ENCODE assay signal across 8 cellular contexts in genomic region chr15:72319985-72320671, GRCh38. TPM values are rescaled to one million over a fixed set of nuclear protein-coding genes. Genes with fewer than 3 reads are reported as not detected.
A peak's percentile ranks its signal among the peaks of the same experiment; 100 is the strongest.
DNase-seq lines count a peak whose midpoint lies in the region; ATAC-seq and TF ChIP-seq lines count a peak whose summit lies in the region.

Gene CELF6, minus strand, starts transcription at chr15:72320157. Its CDS starts 283 bp downstream, at chr15:72319874.

- H3K9me2 ChIP-seq in neural cell (ENCODE audit: insufficient read depth, low read length): no peaks in the 10 kb centered on the region

- H3K9ac ChIP-seq in KMS-11 (peak within 1 kb of the TSS; percentile 44; the same call in 1 of the 2 replicates), neural cell (ENCODE audit: low read length) (peak within 1 kb of the TSS; percentile 77)

- H3K27me3 ChIP-seq in KMS-11 (ENCODE audit: insufficient read depth, low read depth) (peaks cover 6% of the 10 kb centered on the region; the same call in 1 of the 2 replicates), neural cell (ENCODE audit: insufficient read depth, low read depth, low read length) (peaks cover 3% of the 10 kb centered on the region)

- TF ChIP-seq CTCF in AG09309 (IDR thresholded peaks at IDR 0.05; ENCODE audit: control insufficient read depth, insufficient read depth, low read depth, low read length, missing control alignments) (no peak), KMS-11 (conservative IDR thresholded peaks at IDR 0.05; ENCODE audit: low read depth, low read length) (no peak), fibroblast of the aortic adventitia (IDR thresholded peaks at IDR 0.05; ENCODE audit: insufficient read depth, low read length) (no peak), neural cell (IDR thresholded peaks at IDR 0.05; ENCODE audit: poor library complexity, severe bottlenecking) (no peak)

- peak; percentile 89 for TF ChIP-seq EP300 in neural cell (conservative IDR thresholded peaks at IDR 0.05; ENCODE audit: poor library complexity, severe bottlenecking)

- peak; percentile 56 for ATAC-seq in GM19397 (IDR thresholded peaks at IDR 0.05; ENCODE audit: unreplicated experiment)
- peak; percentile 76 for ATAC-seq in stimulated activated naive CD8-positive, alpha-beta T cell treated with anti-CD3 and anti-CD28 coated beads, Interleukin-15, Interleukin-2, amounts not matched to agents 100 U/mL and 50 U/mL, for 24 hours

- peak; percentile 53 for TF ChIP-seq RAD21 in neural cell (conservative IDR thresholded peaks at IDR 0.05)

- H3K79me2 ChIP-seq in KMS-11 (ENCODE audit: insufficient read depth, low read depth) (no peaks in the 10 kb centered on the region), neural cell (replicated peaks; ENCODE audit: insufficient read depth, low read length) (no peaks in the 10 kb centered on the region)

- no peak for DNase-seq in AG09309 (ENCODE audit: low read depth)
- peak; percentile 84 to 92 for DNase-seq in SHP77 (lab: John Stamatoyannopoulos, UW)
- DNase-seq in activated gamma-delta T cell (lab: John Stamatoyannopoulos, UW): peak; percentile 77
- DNase-seq in fibroblast of the aortic adventitia (ENCODE audit: low read depth): peak; percentile 63
- peak; percentile 76 for DNase-seq in stimulated activated naive CD8-positive, alpha-beta T cell treated with anti-CD3 and anti-CD28 coated beads, Interleukin-15, Interleukin-2, amounts not matched to agents 100 U/mL and 50 U/mL, for 24 hours

- H3K9me3 ChIP-seq in neural cell (ENCODE audit: low read length): peaks cover 4% of the 10 kb centered on the region

- H3K36me3 ChIP-seq in KMS-11 (ENCODE audit: insufficient read depth) (no peaks in the 10 kb centered on the region), neural cell (ENCODE audit: insufficient read depth, low read length) (peaks cover 4% of the 10 kb centered on the region)

- H4K20me1 ChIP-seq in KMS-11 (ENCODE audit: insufficient read depth): no peaks in the 10 kb centered on the region
- H4K20me1 ChIP-seq in neural cell (ENCODE audit: insufficient read depth): no peaks in the 10 kb centered on the region

- H3K4me1 ChIP-seq in KMS-11 (ENCODE audit: low read depth, poor library complexity, severe bottlenecking): peaks cover 10% of the 10 kb centered on the region

- H2AFZ ChIP-seq in KMS-11 (ENCODE audit: low read depth) (peak within 1 kb of the TSS; percentile 61; the same call in 1 of the 2 replicates), neural cell (ENCODE audit: low read depth, low read length) (peak within 1 kb of the TSS; percentile 83)

- H3K4me2 ChIP-seq in KMS-11 (peak within 1 kb of the TSS; percentile 76), neural cell (ENCODE audit: low read length) (peak within 1 kb of the TSS; percentile 61)

- H3K27ac ChIP-seq in KMS-11 (no peak within 1 kb of the TSS), neural cell (ENCODE audit: low read length) (peak within 1 kb of the TSS; percentile 79)

- H3K4me3 ChIP-seq in AG09309 (ENCODE audit: control insufficient read depth, low read depth, low read length) (peak within 1 kb of the TSS; percentile 46), KMS-11 (IDR thresholded peaks at IDR 0.05; ENCODE audit: insufficient read depth, low read depth, low read length) (peak within 1 kb of the TSS; percentile 49), fibroblast of the aortic adventitia (ENCODE audit: low read depth, low read length) (peak within 1 kb of the TSS; percentile 67), neural cell (ENCODE audit: low read length) (peak within 1 kb of the TSS; percentile 82)

- no peaks in the 10 kb centered on the region for H3F3A ChIP-seq in neural cell (ENCODE audit: insufficient read depth, low read length, poor library complexity, severe bottlenecking)

TF ChIP-seq in neural cell, 6 proteins besides CTCF, POLR2A, EP300 and RAD21:
- TF ChIP-seq MXI1 (conservative IDR thresholded peaks at IDR 0.05; ENCODE audit: poor library complexity, severe bottlenecking) (peak; percentile 93), SMC3 (conservative IDR thresholded peaks at IDR 0.05; ENCODE audit: poor library complexity) (peak; percentile 57), EZH2 (IDR thresholded peaks at IDR 0.05; ENCODE audit: borderline replicate concordance, insufficient read depth, low read length, poor library complexity, severe bottlenecking) (no peak), REST (IDR thresholded peaks at IDR 0.05; ENCODE audit: borderline replicate concordance) (peak; percentile 71), TAF1 (IDR thresholded peaks at IDR 0.05; ENCODE audit: low read depth) (peak; percentile 57), POLR2AphosphoS5 (IDR thresholded peaks at IDR 0.05) (peak; percentile 94)

RNA-seq across cellular contexts. Expression of gene CELF6, which starts in this region (rescaled TPM):
- total RNA-seq in fibroblast of the aortic adventitia (ENCODE audit: low replicate concordance): 0.18 and 1.6 TPM in 2 replicates
- 68.6 and 90.1 TPM in 2 replicates for polyA plus RNA-seq in neural cell
- polyA minus RNA-seq in neural cell: 36.9 and 40.2 TPM in 2 replicates
